Comparison of ENCODE assay signal across 12 cellular contexts in genomic region chr10:33252324-33252723, GRCh38.
DNase-seq lines count a peak whose midpoint lies in the region; ATAC-seq and TF ChIP-seq lines count a peak whose summit lies in the region.
"Had no signal": no experiment of that assay in that cellular context is flagged by ENCODE, and none has a peak within 500 bp of the region (broad histone marks: within the 10 kb centered on the region; RNA-seq: fewer than 3 reads in every experiment).

No MANE protein-coding gene starts in this region.

- H3K27ac Mint-ChIP-seq in activated T-cell treated with anti-CD3 and anti-CD28 coated beads, Interleukin-2, amount 50 U/mL, for 72 hours = peak overlapping the region; percentile 43
- peak overlapping the region; percentile 78 for H3K27ac Mint-ChIP-seq in activated naive CD8-positive, alpha-beta T cell treated with anti-CD3 and anti-CD28 coated beads for 36 hours

- H3K4me2 ChIP-seq in GM23248 (ENCODE audit: unreplicated experiment) (peak overlapping the region; percentile 16), skeletal muscle satellite cell (ENCODE audit: low read length) (peak overlapping the region; percentile 45)

- peaks cover 84% of the 10 kb centered on the region for H3K79me2 ChIP-seq in GM23248 (ENCODE audit: insufficient read depth)

- no peaks in the 10 kb centered on the region for H3K9me2 ChIP-seq in GM23248 (ENCODE audit: insufficient read depth)

- no peak for ATAC-seq in activated T-cell treated with anti-CD3 and anti-CD28 coated beads, Interleukin-2, amount 50 U/mL, for 72 hours (replicated peaks in 1 of 2)
- ATAC-seq in HG03280 (IDR thresholded peaks at IDR 0.05; ENCODE audit: unreplicated experiment) = no peak
- ATAC-seq: left cardiac atrium had no signal

- peaks cover 72% of the 10 kb centered on the region for H3K4me1 Mint-ChIP-seq in activated T-cell treated with anti-CD3 and anti-CD28 coated beads, Interleukin-2, amount 50 U/mL, for 72 hours (ENCODE audit: low read depth)
- peaks cover 49% of the 10 kb centered on the region for H3K4me1 Mint-ChIP-seq in activated naive CD8-positive, alpha-beta T cell treated with anti-CD3 and anti-CD28 coated beads for 36 hours

- H3K9me3 ChIP-seq in GM23248 (ENCODE audit: low read depth) (no peaks in the 10 kb centered on the region), skeletal muscle satellite cell (replicated peaks; ENCODE audit: low read length) (no peaks in the 10 kb centered on the region)
- H3K9me3 ChIP-seq: testis had no signal

- peaks cover 13 to 14% of the 10 kb centered on the region in 2 donors for H3K36me3 Mint-ChIP-seq in activated T-cell treated with anti-CD3 and anti-CD28 coated beads, Interleukin-2, amount 50 U/mL, for 72 hours (ENCODE audit: insufficient read depth in 2 of 2)
- peaks cover 11% of the 10 kb centered on the region for H3K36me3 Mint-ChIP-seq in activated naive CD8-positive, alpha-beta T cell treated with anti-CD3 and anti-CD28 coated beads for 36 hours

- H3K36me3 ChIP-seq in GM23248 (ENCODE audit: low read depth) = peaks cover 74% of the 10 kb centered on the region
- peaks cover 85% of the 10 kb centered on the region for H3K36me3 ChIP-seq in skeletal muscle satellite cell (ENCODE audit: insufficient read depth, low read length)

- in situ Hi-C loops in GM23248 (cut with MboI) = no loop called here

- H3K27me3 ChIP-seq in GM23248 (replicated peaks; ENCODE audit: insufficient read depth) (no peaks in the 10 kb centered on the region), skeletal muscle satellite cell (ENCODE audit: control insufficient read depth, insufficient read depth, low read length) (no peaks in the 10 kb centered on the region)
- H3K27me3 ChIP-seq: testis had no signal

- peaks cover 63% of the 10 kb centered on the region for H3K27me3 Mint-ChIP-seq in activated T-cell treated with anti-CD3 and anti-CD28 coated beads, Interleukin-2, amount 50 U/mL, for 72 hours (ENCODE audit: low read depth)
- no peaks in the 10 kb centered on the region for H3K27me3 Mint-ChIP-seq in activated naive CD8-positive, alpha-beta T cell treated with anti-CD3 and anti-CD28 coated beads for 36 hours

- TF ChIP-seq POLR2A in erythroblast (IDR thresholded peaks at IDR 0.05; ENCODE audit: low read length) = no peak

- H3K27ac ChIP-seq in GM23248 = peak overlapping the region; percentile 73
- H3K27ac ChIP-seq: testis had no signal

- no peak overlapping the region for H2AFZ ChIP-seq in GM23248

- no peak overlapping the region for H3K4me3 ChIP-seq in GM23248
- H3K4me3 ChIP-seq in skeletal muscle satellite cell (ENCODE audit: low read length) = no peak overlapping the region

- peaks cover 84% of the 10 kb centered on the region for H3F3A ChIP-seq in GM23248 (ENCODE audit: insufficient read depth)

- peak; percentile 10 to 18 for DNase-seq in activated T-cell treated with anti-CD3 and anti-CD28 coated beads, Interleukin-2, amount 50 U/mL, for 72 hours
- no peak for DNase-seq in activated T-cell treated with anti-CD3 and anti-CD28 coated beads, Interleukin-2, amount 50 U/mL, for 1 hour
- DNase-seq in GM23248 (no peak), erythroblast (lab: John Stamatoyannopoulos, UW) (no peak), amygdala (lab: John Stamatoyannopoulos, UW) (no peak)
- DNase-seq in activated naive CD8-positive, alpha-beta T cell treated with anti-CD3 and anti-CD28 coated beads for 36 hours = peak; percentile 12
- DNase-seq: left cardiac atrium, NCI-H2029, NCI-H524, testis had no signal

- WGBS in GM23248 (ENCODE audit: low coverage in 1 of 2, low lambda C conversion rate in 2 of 2, missing lambda C conversion rate in 2 of 2), 2 experiments = 96 to 98% methylated on average over 12 of the region's 12 CpGs

- H3K4me3 Mint-ChIP-seq in activated T-cell treated with anti-CD3 and anti-CD28 coated beads, Interleukin-2, amount 50 U/mL, for 72 hours = peak overlapping the region; percentile 52 to 63
- H3K4me3 Mint-ChIP-seq in activated naive CD8-positive, alpha-beta T cell treated with anti-CD3 and anti-CD28 coated beads for 36 hours = peak overlapping the region; percentile 24

- H3K4me1 ChIP-seq in GM23248 (ENCODE audit: insufficient read depth) (peaks cover 44% of the 10 kb centered on the region), skeletal muscle satellite cell (ENCODE audit: control insufficient read depth, insufficient read depth, low read length) (peaks cover 61% of the 10 kb centered on the region)

- no peaks in the 10 kb centered on the region for H4K20me1 ChIP-seq in GM23248 (ENCODE audit: insufficient read depth)

- peaks cover 5 to 6% of the 10 kb centered on the region in 2 donors for H3K9me3 Mint-ChIP-seq in activated T-cell treated with anti-CD3 and anti-CD28 coated beads, Interleukin-2, amount 50 U/mL, for 72 hours
- peaks cover 15% of the 10 kb centered on the region for H3K9me3 Mint-ChIP-seq in activated naive CD8-positive, alpha-beta T cell treated with anti-CD3 and anti-CD28 coated beads for 36 hours

- H3K9ac ChIP-seq in GM23248 (peak overlapping the region; percentile 14), skeletal muscle satellite cell (ENCODE audit: low read depth, low read length) (peak overlapping the region; percentile 62)

Comparison
In these comparisons a context has a peak if more than half of its experiments do, and no peak if none do; other contexts are left out.
1. DNase-seq: peak in activated T-cell treated with anti-CD3 and anti-CD28 coated beads, Interleukin-2, amount 50 U/mL, for 72 hours (2 of 2) and activated naive CD8-positive, alpha-beta T cell treated with anti-CD3 and anti-CD28 coated beads for 36 hours (single experiment); none in activated T-cell treated with anti-CD3 and anti-CD28 coated beads, Interleukin-2, amount 50 U/mL, for 1 hour (single experiment), GM23248 (single experiment), erythroblast (0 of 2) and amygdala (0 of 56).